Comparison of ENCODE assay signal across 1 cellular context in genomic region chr19:42424345-42424707, GRCh38.
TF ChIP-seq lines count a peak whose summit lies in the region.

No MANE protein-coding gene starts in this region.

TF ChIP-seq in liver, 16 proteins besides CTCF, POLR2A, EP300 and RAD21 (continued from another document):
- TF ChIP-seq, protein P1, sequence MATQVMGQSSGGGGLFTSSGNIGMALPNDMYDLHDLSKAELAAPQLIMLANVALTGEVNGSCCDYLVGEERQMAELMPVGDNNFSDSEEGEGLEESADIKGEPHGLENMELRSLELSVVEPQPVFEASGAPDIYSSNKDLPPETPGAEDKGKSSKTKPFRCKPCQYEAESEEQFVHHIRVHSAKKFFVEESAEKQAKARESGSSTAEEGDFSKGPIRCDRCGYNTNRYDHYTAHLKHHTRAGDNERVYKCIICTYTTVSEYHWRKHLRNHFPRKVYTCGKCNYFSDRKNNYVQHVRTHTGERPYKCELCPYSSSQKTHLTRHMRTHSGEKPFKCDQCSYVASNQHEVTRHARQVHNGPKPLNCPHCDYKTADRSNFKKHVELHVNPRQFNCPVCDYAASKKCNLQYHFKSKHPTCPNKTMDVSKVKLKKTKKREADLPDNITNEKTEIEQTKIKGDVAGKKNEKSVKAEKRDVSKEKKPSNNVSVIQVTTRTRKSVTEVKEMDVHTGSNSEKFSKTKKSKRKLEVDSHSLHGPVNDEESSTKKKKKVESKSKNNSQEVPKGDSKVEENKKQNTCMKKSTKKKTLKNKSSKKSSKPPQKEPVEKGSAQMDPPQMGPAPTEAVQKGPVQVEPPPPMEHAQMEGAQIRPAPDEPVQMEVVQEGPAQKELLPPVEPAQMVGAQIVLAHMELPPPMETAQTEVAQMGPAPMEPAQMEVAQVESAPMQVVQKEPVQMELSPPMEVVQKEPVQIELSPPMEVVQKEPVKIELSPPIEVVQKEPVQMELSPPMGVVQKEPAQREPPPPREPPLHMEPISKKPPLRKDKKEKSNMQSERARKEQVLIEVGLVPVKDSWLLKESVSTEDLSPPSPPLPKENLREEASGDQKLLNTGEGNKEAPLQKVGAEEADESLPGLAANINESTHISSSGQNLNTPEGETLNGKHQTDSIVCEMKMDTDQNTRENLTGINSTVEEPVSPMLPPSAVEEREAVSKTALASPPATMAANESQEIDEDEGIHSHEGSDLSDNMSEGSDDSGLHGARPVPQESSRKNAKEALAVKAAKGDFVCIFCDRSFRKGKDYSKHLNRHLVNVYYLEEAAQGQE (IDR thresholded peaks at IDR 0.05): no peak
- TF ChIP-seq, protein P2, sequence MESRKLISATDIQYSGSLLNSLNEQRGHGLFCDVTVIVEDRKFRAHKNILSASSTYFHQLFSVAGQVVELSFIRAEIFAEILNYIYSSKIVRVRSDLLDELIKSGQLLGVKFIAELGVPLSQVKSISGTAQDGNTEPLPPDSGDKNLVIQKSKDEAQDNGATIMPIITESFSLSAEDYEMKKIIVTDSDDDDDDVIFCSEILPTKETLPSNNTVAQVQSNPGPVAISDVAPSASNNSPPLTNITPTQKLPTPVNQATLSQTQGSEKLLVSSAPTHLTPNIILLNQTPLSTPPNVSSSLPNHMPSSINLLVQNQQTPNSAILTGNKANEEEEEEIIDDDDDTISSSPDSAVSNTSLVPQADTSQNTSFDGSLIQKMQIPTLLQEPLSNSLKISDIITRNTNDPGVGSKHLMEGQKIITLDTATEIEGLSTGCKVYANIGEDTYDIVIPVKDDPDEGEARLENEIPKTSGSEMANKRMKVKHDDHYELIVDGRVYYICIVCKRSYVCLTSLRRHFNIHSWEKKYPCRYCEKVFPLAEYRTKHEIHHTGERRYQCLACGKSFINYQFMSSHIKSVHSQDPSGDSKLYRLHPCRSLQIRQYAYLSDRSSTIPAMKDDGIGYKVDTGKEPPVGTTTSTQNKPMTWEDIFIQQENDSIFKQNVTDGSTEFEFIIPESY (IDR thresholded peaks at IDR 0.05): no peak
- no peak for TF ChIP-seq NR2F2 (IDR thresholded peaks at IDR 0.05)
- no peak for TF ChIP-seq TAF1 (conservative IDR thresholded peaks at IDR 0.05)
- no peak for TF ChIP-seq YY1 (IDR thresholded peaks at IDR 0.05)
